In genomic region chr9:96858018-96858573, GRCh38 we compare ENCODE assay signal across 1 cellular context.
TF ChIP-seq lines count a peak whose summit lies in the region.

No MANE protein-coding gene starts in this region.

TF ChIP-seq in WTC11, 78 proteins besides CTCF, POLR2A, EP300 and RAD21 (continued from another document):
- TF ChIP-seq ARID4B (CRISPR knock-in tag; IDR thresholded peaks at IDR 0.05; ENCODE audit: borderline replicate concordance) (no peak), SP1 (CRISPR knock-in tag; conservative IDR thresholded peaks at IDR 0.05) (no peak), NFYB (CRISPR knock-in tag; conservative IDR thresholded peaks at IDR 0.05; ENCODE audit: low read depth) (no peak), E2F5 (CRISPR knock-in tag; IDR thresholded peaks at IDR 0.05) (no peak), ZNF512 (CRISPR knock-in tag; IDR thresholded peaks at IDR 0.05; ENCODE audit: borderline replicate concordance) (no peak)
TF ChIP-seq in WTC11: peak in this region for 0.
